Comparison of ENCODE assay signal across 20 cellular contexts in genomic region chr2:229887441-229887840, GRCh38.
"Had no signal": no experiment of that assay in that cellular context is flagged by ENCODE, and none has a peak within 500 bp of the region (broad histone marks: within the 10 kb centered on the region; RNA-seq: fewer than 3 reads in every experiment).

No MANE protein-coding gene starts in this region.

- H3K27me3 Mint-ChIP-seq: activated CD4-positive, alpha-beta memory T cell treated with anti-CD3 and anti-CD28 coated beads, Interleukin-2, amount 10 ng/mL, durations not matched to agents 7 days and 5 days; activated naive CD8-positive, alpha-beta T cell treated with anti-CD3 and anti-CD28 coated beads for 36 hours; T-cell had no signal

- DNase-seq: activated CD4-positive, alpha-beta memory T cell treated with anti-CD3 and anti-CD28 coated beads, Interleukin-2, amount 10 ng/mL, durations not matched to agents 7 days and 5 days; activated CD4-positive, alpha-beta T cell treated with anti-CD3 and anti-CD28 coated beads for 1 hour; activated CD4-positive, alpha-beta T cell treated with anti-CD3 and anti-CD28 coated beads, Interleukin-2, amount 50 U/mL, for 1 hour; activated gamma-delta T cell; activated naive CD4-positive, alpha-beta T cell treated with anti-CD3 and anti-CD28 coated beads for 36 hours; activated naive CD8-positive, alpha-beta T cell treated with anti-CD3 and anti-CD28 coated beads for 36 hours; brain microvascular endothelial cell; Kasumi-1; NCI-H1105 treated with DMSO at 0.1 percent for 48 hours; NCI-H1436 treated with DMSO at 0.1 percent for 48 hours; NCI-H187 treated with DMSO at 0.1 percent for 48 hours; NCI-H2081 treated with DMSO at 0.1 percent for 48 hours; NCI-H446 treated with DMSO at 0.1 percent for 48 hours; NCI-H524 treated with DMSO at 0.1 percent for 48 hours; NCI-H774; SIG-M5; T-cell; WERI-Rb-1 had no signal

- H3K9me3 Mint-ChIP-seq: activated CD4-positive, alpha-beta memory T cell treated with anti-CD3 and anti-CD28 coated beads, Interleukin-2, amount 10 ng/mL, durations not matched to agents 7 days and 5 days; activated naive CD4-positive, alpha-beta T cell treated with anti-CD3 and anti-CD28 coated beads for 36 hours; activated naive CD8-positive, alpha-beta T cell treated with anti-CD3 and anti-CD28 coated beads for 36 hours; T-cell had no signal

- H3K27me3 ChIP-seq: brain microvascular endothelial cell, cardiac muscle cell had no signal

- H3K36me3 ChIP-seq: brain microvascular endothelial cell, cardiac muscle cell, WERI-Rb-1 had no signal

- H3K27ac Mint-ChIP-seq: activated CD4-positive, alpha-beta memory T cell treated with anti-CD3 and anti-CD28 coated beads, Interleukin-2, amount 10 ng/mL, durations not matched to agents 7 days and 5 days; activated naive CD4-positive, alpha-beta T cell treated with anti-CD3 and anti-CD28 coated beads for 36 hours; activated naive CD8-positive, alpha-beta T cell treated with anti-CD3 and anti-CD28 coated beads for 36 hours had no signal

- ATAC-seq: K562, T-cell had no signal

- H3K27ac ChIP-seq: brain microvascular endothelial cell, cardiac muscle cell, WERI-Rb-1 had no signal

- H3K4me3 Mint-ChIP-seq: activated CD4-positive, alpha-beta memory T cell treated with anti-CD3 and anti-CD28 coated beads, Interleukin-2, amount 10 ng/mL, durations not matched to agents 7 days and 5 days; activated naive CD4-positive, alpha-beta T cell treated with anti-CD3 and anti-CD28 coated beads for 36 hours; activated naive CD8-positive, alpha-beta T cell treated with anti-CD3 and anti-CD28 coated beads for 36 hours; T-cell had no signal

- H3K4me3 ChIP-seq: cardiac muscle cell, K562 had no signal
